ENCODE assay signal across 27 cellular contexts in the genomic region with DNA sequence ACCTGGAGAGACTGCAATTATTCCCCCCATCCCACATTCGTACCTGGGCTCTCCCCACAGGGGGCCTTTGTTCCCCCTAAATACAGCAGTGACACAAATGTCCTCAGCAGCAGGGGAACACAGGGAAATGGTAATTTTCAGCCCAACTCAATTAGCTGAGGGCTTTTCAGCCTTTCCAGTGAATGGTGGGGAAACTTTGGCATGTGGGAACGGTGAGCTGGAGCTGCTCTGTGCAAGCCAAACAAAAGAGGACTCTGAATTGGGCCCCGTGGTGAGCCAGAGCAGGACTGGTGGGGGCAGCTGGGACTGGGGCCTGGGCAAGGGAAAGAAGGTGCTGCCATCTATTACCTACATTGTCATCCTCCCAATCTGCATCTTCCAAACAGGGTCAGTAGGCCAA. TPM values are rescaled to one million over a fixed set of nuclear protein-coding genes. Genes with fewer than 3 reads are reported as not detected.
A peak's percentile ranks its signal among the peaks of the same experiment; 100 is the strongest.
DNase-seq lines count a peak whose midpoint lies in the region; ATAC-seq, FAIRE-seq and TF ChIP-seq lines count a peak whose summit lies in the region.
"Had no signal": no experiment of that assay in that cellular context is flagged by ENCODE, and none has a peak within 500 bp of the region (broad histone marks: within the 10 kb centered on the region; RNA-seq: fewer than 3 reads in every experiment).

No MANE protein-coding gene starts in this region.

- DNase-seq in CD8-positive, alpha-beta memory T cell, result no peak
- DNase-seq in NCI-H146 (lab: John Stamatoyannopoulos, UW) (peak; percentile 88), globus pallidus (ENCODE audit: low spot score) (peak; percentile 46), mesenteric fat pad (ENCODE audit: low spot score) (peak; percentile 59), upper lobe of left lung (no peak), GM10266 (ENCODE audit: extremely low spot score) (no peak), kidney (no peak)
- DNase-seq: activated CD4-positive, alpha-beta T cell treated with anti-CD3 and anti-CD28 coated beads, Interleukin-2, amount 50 U/mL, for 4 hours; activated effector memory CD4-positive, alpha-beta T cell treated with Interleukin-2 at 50 U/mL for 16 hours; body of pancreas; DMS 273 treated with DMSO at 0.1 percent for 48 hours; HCEC 1CT; KBM-7; left cardiac atrium; mesenchymal stem cell; natural killer cell; NCI-H1694; NCI-H510A; stimulated activated CD4-positive, alpha-beta T cell treated with anti-CD3 and anti-CD28 coated beads, Interleukin-15, amount 100 ng/mL, for 24 hours; stimulated activated CD8-positive, alpha-beta memory T cell treated with anti-CD3 and anti-CD28 coated beads, Interleukin-4, amount 100 ng/mL, for 48 hours had no signal

- H3K4me1 ChIP-seq in CD8-positive, alpha-beta memory T cell (ENCODE audit: insufficient read depth, low read length), result no peaks in the 10 kb centered on the region
- H3K4me1 ChIP-seq in upper lobe of left lung, result no peaks in the 10 kb centered on the region
- H3K4me1 ChIP-seq in kidney (ENCODE audit: control insufficient read depth in 1 of 2, insufficient read depth in 1 of 2, low read depth in 1 of 2, low read length in 2 of 2), result no peaks in the 10 kb centered on the region
- H3K4me1 ChIP-seq: body of pancreas had no signal

- peak overlapping the region in 5 of 8 donors; percentile 32 to 82 (median 60) for H3K27ac Mint-ChIP-seq in CD8-positive, alpha-beta memory T cell
- H3K27ac Mint-ChIP-seq: natural killer cell had no signal

- TF ChIP-seq CTCF in upper lobe of left lung (IDR thresholded peaks at IDR 0.05) (no peak), GM10266 (IDR thresholded peaks at IDR 0.05; ENCODE audit: control insufficient read depth, insufficient read depth, low read depth, missing control alignments) (no peak), kidney (IDR thresholded peaks at IDR 0.05; ENCODE audit: borderline replicate concordance, extremely low read depth, insufficient read depth) (no peak)

- peaks cover 15 to 74% (median 36%) of the 10 kb centered on the region in 3 donors for H3K4me1 Mint-ChIP-seq in CD8-positive, alpha-beta memory T cell

- WGBS in upper lobe of left lung, 2 donors, result 88% methylated on average over 3 of the region's 3 CpGs

- no peak for ATAC-seq in upper lobe of left lung (ENCODE audit: low FRiP score in 2 of 2)
- ATAC-seq in HG03342 (IDR thresholded peaks at IDR 0.05; ENCODE audit: unreplicated experiment), result no peak
- ATAC-seq: body of pancreas, left cardiac atrium, natural killer cell, sciatic nerve had no signal

- peaks cover 0 to 75% (median 3%) of the 10 kb centered on the region in 3 donors for H3K36me3 Mint-ChIP-seq in CD8-positive, alpha-beta memory T cell
- H3K36me3 Mint-ChIP-seq: natural killer cell had no signal

- H3K9ac ChIP-seq in kidney (ENCODE audit: low read length in 2 of 2), result no peak overlapping the region
- H3K9ac ChIP-seq: parathyroid adenoma had no signal

- TF ChIP-seq EP300 in upper lobe of left lung (IDR thresholded peaks at IDR 0.05), result no peak

- POLR2A ChIA-PET in CD8-positive, alpha-beta memory T cell (lab: Charles Lee), result interaction anchor here (0.6 kb wide), 1 partner anchor 95 kb away, joined by 5 read pairs; no protein-coding TSS in a partner anchor

- H3K4me3 ChIP-seq in CD8-positive, alpha-beta memory T cell (ENCODE audit: low read length), result no peak overlapping the region
- H3K4me3 ChIP-seq in upper lobe of left lung, result no peak overlapping the region
- H3K4me3 ChIP-seq in kidney (ENCODE audit: low read length in 2 of 2), result no peak overlapping the region
- H3K4me3 ChIP-seq: body of pancreas, hepatocyte had no signal

- CTCF ChIA-PET in CD8-positive, alpha-beta memory T cell (lab: Charles Lee), result no interaction called here

- no peaks in the 10 kb centered on the region for H3K9me3 Mint-ChIP-seq in CD8-positive, alpha-beta memory T cell
- H3K9me3 Mint-ChIP-seq: natural killer cell had no signal

- no peak for TF ChIP-seq POLR2A in upper lobe of left lung (IDR thresholded peaks at IDR 0.05)

- no peak for FAIRE-seq in kidney (lab: Jason Lieb, UNC)
- FAIRE-seq: GM18507 had no signal

- H3K27me3 Mint-ChIP-seq in CD8-positive, alpha-beta memory T cell, result peaks cover 0 to 3% of the 10 kb centered on the region in 2 donors

- H3K9me3 ChIP-seq in CD8-positive, alpha-beta memory T cell (ENCODE audit: low read length), result no peaks in the 10 kb centered on the region
- H3K9me3 ChIP-seq in upper lobe of left lung, result no peaks in the 10 kb centered on the region
- H3K9me3 ChIP-seq in kidney (ENCODE audit: control insufficient read depth in 1 of 2, low read length in 2 of 2), result no peaks in the 10 kb centered on the region
- H3K9me3 ChIP-seq: body of pancreas had no signal

- no peak overlapping the region for H3K27ac ChIP-seq in CD8-positive, alpha-beta memory T cell (ENCODE audit: low read depth, low read length)
- H3K27ac ChIP-seq in upper lobe of left lung (no peak overlapping the region), kidney (ENCODE audit: low read depth in 2 of 2, low read length in 2 of 2) (no peak overlapping the region)
- H3K27ac ChIP-seq: body of pancreas, C4-2B, hepatocyte, parathyroid adenoma, VCaP had no signal

- no peak overlapping the region for H3K4me3 Mint-ChIP-seq in CD8-positive, alpha-beta memory T cell
- H3K4me3 Mint-ChIP-seq: natural killer cell had no signal

- no peaks in the 10 kb centered on the region for H3K27me3 ChIP-seq in CD8-positive, alpha-beta memory T cell (ENCODE audit: insufficient read depth, low read length, poor library complexity, severe bottlenecking)
- no peaks in the 10 kb centered on the region for H3K27me3 ChIP-seq in upper lobe of left lung
- H3K27me3 ChIP-seq: body of pancreas, hepatocyte had no signal

- intact Hi-C loops in kidney (cut with DNase I), result no loop called here

- H3K36me3 ChIP-seq in CD8-positive, alpha-beta memory T cell (ENCODE audit: insufficient read depth, low read length), result no peaks in the 10 kb centered on the region
- H3K36me3 ChIP-seq in upper lobe of left lung (peaks cover 0 to 39% (median 4%) of the 10 kb centered on the region in 4 donors), kidney (ENCODE audit: control insufficient read depth in 1 of 2, insufficient read depth in 2 of 2, low read length in 2 of 2) (peaks cover 4 to 6% of the 10 kb centered on the region in 2 donors)

RNA-seq across cellular contexts. Expression of gene FBXW4, which starts 51.0 kb away (rescaled TPM):
- 10 to 100 TPM; 44.2 to 54.4 TPM for total RNA-seq in CD8-positive, alpha-beta memory T cell
- polyA plus RNA-seq in CD8-positive, alpha-beta memory T cell, result 13.1 TPM
- total RNA-seq in mesenteric fat pad (55.5 TPM), upper lobe of left lung (100 to 1,000 TPM in 2 of 6 donors, 10 to 100 TPM in 4; 75.2 to 223 (median 88.5) TPM), kidney (80.1 TPM)
- 47.6 TPM for polyA plus RNA-seq in kidney (ENCODE audit: insufficient read depth, low read depth, low replicate concordance)

RNA-seq across cellular contexts. Expression of gene DPCD, which starts 55.9 kb away (rescaled TPM):
- 10 to 100 TPM; 21.0 to 22.6 TPM for total RNA-seq in CD8-positive, alpha-beta memory T cell
- polyA plus RNA-seq in CD8-positive, alpha-beta memory T cell, result 0.75 TPM
- total RNA-seq in mesenteric fat pad, result 5.2 TPM
- 10 to 100 TPM in 4 of 6 donors, 1 to 10 TPM in 2; 3.7 to 36.2 (median 15.1) TPM for total RNA-seq in upper lobe of left lung
- total RNA-seq in kidney, result 26.4 TPM
- polyA plus RNA-seq in kidney (ENCODE audit: insufficient read depth, low read depth, low replicate concordance), result 63.1 TPM

RNA-seq across cellular contexts. Expression of gene POLL, which starts 55.9 kb away (rescaled TPM):
- 10 to 100 TPM; 30.9 to 32.6 TPM for total RNA-seq in CD8-positive, alpha-beta memory T cell
- 15.9 TPM for polyA plus RNA-seq in CD8-positive, alpha-beta memory T cell
- total RNA-seq in mesenteric fat pad, result 15.5 TPM
- total RNA-seq in upper lobe of left lung, result 10 to 100 TPM; 20.4 to 47.1 (median 31.5) TPM
- 35.2 TPM for total RNA-seq in kidney
- polyA plus RNA-seq in kidney (ENCODE audit: insufficient read depth, low read depth, low replicate concordance), result 27.5 TPM

Comparison
In these comparisons a context has a peak if more than half of its experiments do, and no peak if none do; other contexts are left out.
1. DNase-seq: peak in NCI-H146 (single experiment), globus pallidus (single experiment) and mesenteric fat pad (single experiment); none in CD8-positive, alpha-beta memory T cell (0 of 5), upper lobe of left lung (0 of 2), GM10266 (single experiment) and kidney (single experiment).